9 cellular contexts compared by ENCODE assay signal in genomic region chr22:43126506-43127165, GRCh38. TPM values are rescaled to one million over a fixed set of nuclear protein-coding genes. Genes with fewer than 3 reads are reported as not detected.
A peak's percentile ranks its signal among the peaks of the same experiment; 100 is the strongest.
DNase-seq lines count a peak whose midpoint lies in the region; ATAC-seq and TF ChIP-seq lines count a peak whose summit lies in the region.
"Had no signal": no experiment of that assay in that cellular context is flagged by ENCODE, and none has a peak within 500 bp of the region (broad histone marks: within the 10 kb centered on the region; RNA-seq: fewer than 3 reads in every experiment).

No MANE protein-coding gene starts in this region.

- H3K9me3 ChIP-seq in hepatocyte (ENCODE audit: low read depth) (no peaks in the 10 kb centered on the region), upper lobe of right lung (no peaks in the 10 kb centered on the region)

- H3K4me1 ChIP-seq in hepatocyte (ENCODE audit: insufficient read depth) (peaks cover 42% of the 10 kb centered on the region), upper lobe of right lung (peaks cover 9% of the 10 kb centered on the region)

- CTCF ChIA-PET in activated CD8-positive, alpha-beta T cell treated with anti-CD3 and anti-CD28 coated beads for 36 hours (lab: Charles Lee): no interaction called here
- CTCF ChIA-PET in activated CD8-positive, alpha-beta T cell treated with anti-CD3 and anti-CD28 coated beads, Interleukin-2, amount 10 ng/mL, durations not matched to agents 7 days and 5 days (lab: Charles Lee): no interaction called here
- CTCF ChIA-PET in WTC11 (lab: Charles Lee): no interaction called here

- H3K36me3 ChIP-seq in hepatocyte (replicated peaks; ENCODE audit: insufficient read depth, low read depth) (no peaks in the 10 kb centered on the region), upper lobe of right lung (no peaks in the 10 kb centered on the region)

- no peak overlapping the region for H2AFZ ChIP-seq in hepatocyte

- H3K27me3 Mint-ChIP-seq in activated CD8-positive, alpha-beta T cell treated with anti-CD3 and anti-CD28 coated beads for 36 hours: no peaks in the 10 kb centered on the region
- H3K27me3 Mint-ChIP-seq in activated CD8-positive, alpha-beta T cell treated with anti-CD3 and anti-CD28 coated beads, Interleukin-2, amount 10 ng/mL, durations not matched to agents 7 days and 5 days (ENCODE audit: low read depth): no peaks in the 10 kb centered on the region
- no peaks in the 10 kb centered on the region for H3K27me3 Mint-ChIP-seq in WTC11 (ENCODE audit: low read depth)

- peaks cover 17% of the 10 kb centered on the region for H3K4me1 Mint-ChIP-seq in activated CD8-positive, alpha-beta T cell treated with anti-CD3 and anti-CD28 coated beads for 36 hours (ENCODE audit: low read depth)
- H3K4me1 Mint-ChIP-seq in activated CD8-positive, alpha-beta T cell treated with anti-CD3 and anti-CD28 coated beads, Interleukin-2, amount 10 ng/mL, durations not matched to agents 7 days and 5 days (ENCODE audit: low read depth): peaks cover 14% of the 10 kb centered on the region
- H3K4me1 Mint-ChIP-seq in WTC11: peaks cover 9% of the 10 kb centered on the region

- H3K9me3 Mint-ChIP-seq in activated CD8-positive, alpha-beta T cell treated with anti-CD3 and anti-CD28 coated beads for 36 hours: no peaks in the 10 kb centered on the region
- no peaks in the 10 kb centered on the region for H3K9me3 Mint-ChIP-seq in activated CD8-positive, alpha-beta T cell treated with anti-CD3 and anti-CD28 coated beads, Interleukin-2, amount 10 ng/mL, durations not matched to agents 7 days and 5 days (ENCODE audit: insufficient read depth)
- no peaks in the 10 kb centered on the region for H3K9me3 Mint-ChIP-seq in WTC11

- H3K36me3 Mint-ChIP-seq in activated CD8-positive, alpha-beta T cell treated with anti-CD3 and anti-CD28 coated beads for 36 hours (ENCODE audit: low read depth): peaks cover under 1% of the 10 kb centered on the region
- H3K36me3 Mint-ChIP-seq in activated CD8-positive, alpha-beta T cell treated with anti-CD3 and anti-CD28 coated beads, Interleukin-2, amount 10 ng/mL, durations not matched to agents 7 days and 5 days (ENCODE audit: low read depth): no peaks in the 10 kb centered on the region
- no peaks in the 10 kb centered on the region for H3K36me3 Mint-ChIP-seq in WTC11

- H3K79me2 ChIP-seq in hepatocyte: no peaks in the 10 kb centered on the region

- DNase-seq in activated CD8-positive, alpha-beta T cell treated with anti-CD3 and anti-CD28 coated beads for 36 hours: peak; percentile 14
- DNase-seq in activated CD8-positive, alpha-beta T cell treated with anti-CD3 and anti-CD28 coated beads, Interleukin-2, amount 10 ng/mL, durations not matched to agents 7 days and 5 days: no peak
- DNase-seq in WTC11 (ENCODE audit: low spot score) (no peak), hepatocyte (ENCODE audit: low spot score) (peak; percentile 88), upper lobe of right lung (no peak), DMS 273 treated with DMSO at 0.1 percent for 48 hours (lab: John Stamatoyannopoulos, UW) (no peak), pons (ENCODE audit: low spot score) (no peak)
- DNase-seq in NK-92 treated with Interleukin-12 subunit alpha and Interleukin-12 subunit beta, amount 100 ng/mL, for 24 hours (lab: John Stamatoyannopoulos, UW): no peak

- POLR2A ChIA-PET in activated CD8-positive, alpha-beta T cell treated with anti-CD3 and anti-CD28 coated beads for 36 hours (lab: Charles Lee): no interaction called here
- POLR2A ChIA-PET in activated CD8-positive, alpha-beta T cell treated with anti-CD3 and anti-CD28 coated beads, Interleukin-2, amount 10 ng/mL, durations not matched to agents 7 days and 5 days (lab: Charles Lee): no interaction called here
- POLR2A ChIA-PET in WTC11 (lab: Charles Lee): interaction anchor here (0.6 kb wide), 1 partner anchor 39 kb away, joined by 5 read pairs; no protein-coding TSS in a partner anchor

- H3K4me2 ChIP-seq in hepatocyte: peak overlapping the region; percentile 49

- H3K9me2 ChIP-seq in hepatocyte (replicated peaks; ENCODE audit: insufficient read depth): no peaks in the 10 kb centered on the region

- no peak overlapping the region for H3K4me3 Mint-ChIP-seq in activated CD8-positive, alpha-beta T cell treated with anti-CD3 and anti-CD28 coated beads for 36 hours
- H3K4me3 Mint-ChIP-seq in activated CD8-positive, alpha-beta T cell treated with anti-CD3 and anti-CD28 coated beads, Interleukin-2, amount 10 ng/mL, durations not matched to agents 7 days and 5 days: no peak overlapping the region
- no peak overlapping the region for H3K4me3 Mint-ChIP-seq in WTC11

- H4K20me1 ChIP-seq in hepatocyte (ENCODE audit: insufficient read depth, poor library complexity, severe bottlenecking): no peaks in the 10 kb centered on the region

- H3K27ac Mint-ChIP-seq in activated CD8-positive, alpha-beta T cell treated with anti-CD3 and anti-CD28 coated beads for 36 hours: peak overlapping the region; percentile 11
- H3K27ac Mint-ChIP-seq in activated CD8-positive, alpha-beta T cell treated with anti-CD3 and anti-CD28 coated beads, Interleukin-2, amount 10 ng/mL, durations not matched to agents 7 days and 5 days: no peak overlapping the region
- H3K27ac Mint-ChIP-seq in WTC11: 0 out of 2 replicates have a peak overlapping the region, but pooled peaks have one; percentile 19

- H3K4me3 ChIP-seq in hepatocyte: no peak overlapping the region
- H3K4me3 ChIP-seq in upper lobe of right lung: no peak overlapping the region

- peak overlapping the region; percentile 94 for H3K27ac ChIP-seq in hepatocyte
- H3K27ac ChIP-seq in upper lobe of right lung: no peak overlapping the region

- intact Hi-C loops in activated CD8-positive, alpha-beta T cell treated with anti-CD3 and anti-CD28 coated beads for 36 hours (cut with micrococcal nuclease): no loop called here
- intact Hi-C loops in upper lobe of right lung (cut with DNase I): no loop called here

- no peak for TF ChIP-seq CTCF in activated CD8-positive, alpha-beta T cell treated with anti-CD3 and anti-CD28 coated beads for 36 hours (IDR thresholded peaks at IDR 0.05)
- TF ChIP-seq CTCF in WTC11 (IDR thresholded peaks at IDR 0.05) (no peak), hepatocyte (IDR thresholded peaks at IDR 0.05; ENCODE audit: poor library complexity) (no peak), upper lobe of right lung (IDR thresholded peaks at IDR 0.05) (no peak)

- H3K27me3 ChIP-seq in hepatocyte (no peaks in the 10 kb centered on the region), upper lobe of right lung (no peaks in the 10 kb centered on the region)

- 50% methylated on average over 5 of the region's 5 CpGs for WGBS in hepatocyte (ENCODE audit: low lambda C conversion rate, missing lambda C conversion rate)

- ATAC-seq in activated CD8-positive, alpha-beta T cell treated with anti-CD3 and anti-CD28 coated beads for 36 hours: peak; percentile 65
- no peak for ATAC-seq in activated CD8-positive, alpha-beta T cell treated with anti-CD3 and anti-CD28 coated beads, Interleukin-2, amount 10 ng/mL, durations not matched to agents 7 days and 5 days
- ATAC-seq in WTC11 (no peak; the same call in 1 of the 2 replicates), upper lobe of right lung (peak; percentile 58)

TF ChIP-seq in WTC11, 78 proteins besides CTCF, POLR2A, EP300 and RAD21 (continues in another document):
- TF ChIP-seq E2F4 (CRISPR knock-in tag; IDR thresholded peaks at IDR 0.05; ENCODE audit: borderline replicate concordance, low read depth): no peak
- no peak for TF ChIP-seq ZBTB43 (CRISPR knock-in tag; IDR thresholded peaks at IDR 0.05)
- no peak for TF ChIP-seq ZNF396 (CRISPR knock-in tag; IDR thresholded peaks at IDR 0.05; ENCODE audit: borderline replicate concordance)

RNA-seq across cellular contexts. Expression of gene BIK, which starts 16.1 kb away (rescaled TPM):
- total RNA-seq in activated CD8-positive, alpha-beta T cell treated with anti-CD3 and anti-CD28 coated beads for 36 hours: 1 to 10 TPM; 2.5 to 3.3 TPM
- total RNA-seq in activated CD8-positive, alpha-beta T cell treated with anti-CD3 and anti-CD28 coated beads, Interleukin-2, amount 10 ng/mL, durations not matched to agents 7 days and 5 days: 1 to 10 TPM; 1.7 to 2.0 TPM
- total RNA-seq in WTC11 (2021) (3.0 to 3.9 TPM (median 3.2 TPM) in 3 replicates), hepatocyte (2.0 and 10.6 TPM in 2 replicates), upper lobe of right lung (0.87 TPM)
- 15.5 and 17.7 TPM in 2 replicates for polyA plus RNA-seq in hepatocyte

RNA-seq across cellular contexts. Expression of gene MCAT, which starts 16.6 kb away (rescaled TPM):
- total RNA-seq in activated CD8-positive, alpha-beta T cell treated with anti-CD3 and anti-CD28 coated beads for 36 hours: 10 to 100 TPM; 14.8 to 15.0 TPM
- total RNA-seq in activated CD8-positive, alpha-beta T cell treated with anti-CD3 and anti-CD28 coated beads, Interleukin-2, amount 10 ng/mL, durations not matched to agents 7 days and 5 days: 10 to 100 TPM; 10.9 to 11.6 TPM
- total RNA-seq in WTC11 (2021) (16.2 to 18.5 TPM (median 16.6 TPM) in 3 replicates), hepatocyte (14.6 and 16.9 TPM in 2 replicates), upper lobe of right lung (12.1 TPM)
- 18.3 and 24.9 TPM in 2 replicates for polyA plus RNA-seq in hepatocyte

RNA-seq across cellular contexts. Expression of gene TSPO, which starts 24.7 kb away (rescaled TPM):
- total RNA-seq in activated CD8-positive, alpha-beta T cell treated with anti-CD3 and anti-CD28 coated beads for 36 hours: 100 to 1,000 TPM in 1 of 2 experiments, 10 to 100 TPM in 1; 94.8 to 103 TPM
- 10 to 100 TPM; 90.0 to 91.8 TPM for total RNA-seq in activated CD8-positive, alpha-beta T cell treated with anti-CD3 and anti-CD28 coated beads, Interleukin-2, amount 10 ng/mL, durations not matched to agents 7 days and 5 days
- total RNA-seq in WTC11 (2021) (21.9 to 28.6 TPM (median 23.8 TPM) in 3 replicates), hepatocyte (61.8 and 65.3 TPM in 2 replicates), upper lobe of right lung (185 TPM)
- polyA plus RNA-seq in hepatocyte: 131 and 138 TPM in 2 replicates
- polyA plus RNA-seq: neural cell had no signal

RNA-seq across cellular contexts. Expression of gene TTLL1, which starts 37.4 kb away (rescaled TPM):
- 1 to 10 TPM; 4.2 to 6.0 TPM for total RNA-seq in activated CD8-positive, alpha-beta T cell treated with anti-CD3 and anti-CD28 coated beads for 36 hours
- total RNA-seq in activated CD8-positive, alpha-beta T cell treated with anti-CD3 and anti-CD28 coated beads, Interleukin-2, amount 10 ng/mL, durations not matched to agents 7 days and 5 days: 1 to 10 TPM; 8.0 to 8.7 TPM
- total RNA-seq in WTC11 (2021): 5.5 to 9.6 TPM (median 8.4 TPM) in 3 replicates
- total RNA-seq in hepatocyte: 4.9 and 6.4 TPM in 2 replicates
- polyA plus RNA-seq in hepatocyte: 8.7 and 9.5 TPM in 2 replicates
- 5.1 TPM for total RNA-seq in upper lobe of right lung

Comparison
In these comparisons a context has a peak if more than half of its experiments do, and no peak if none do; other contexts are left out.
1. ATAC-seq: peak in activated CD8-positive, alpha-beta T cell treated with anti-CD3 and anti-CD28 coated beads for 36 hours (single experiment) and upper lobe of right lung (single experiment); none in activated CD8-positive, alpha-beta T cell treated with anti-CD3 and anti-CD28 coated beads, Interleukin-2, amount 10 ng/mL, durations not matched to agents 7 days and 5 days (single experiment) and WTC11 (single experiment).
2. DNase-seq: peak in activated CD8-positive, alpha-beta T cell treated with anti-CD3 and anti-CD28 coated beads for 36 hours (single experiment) and hepatocyte (single experiment); none in activated CD8-positive, alpha-beta T cell treated with anti-CD3 and anti-CD28 coated beads, Interleukin-2, amount 10 ng/mL, durations not matched to agents 7 days and 5 days (single experiment), WTC11 (single experiment), upper lobe of right lung (single experiment), NK-92 treated with Interleukin-12 subunit alpha and Interleukin-12 subunit beta, amount 100 ng/mL, for 24 hours (single experiment), DMS 273 treated with DMSO at 0.1 percent for 48 hours (single experiment) and pons (single experiment).